1 cellular context compared by ENCODE assay signal in the genomic region with DNA sequence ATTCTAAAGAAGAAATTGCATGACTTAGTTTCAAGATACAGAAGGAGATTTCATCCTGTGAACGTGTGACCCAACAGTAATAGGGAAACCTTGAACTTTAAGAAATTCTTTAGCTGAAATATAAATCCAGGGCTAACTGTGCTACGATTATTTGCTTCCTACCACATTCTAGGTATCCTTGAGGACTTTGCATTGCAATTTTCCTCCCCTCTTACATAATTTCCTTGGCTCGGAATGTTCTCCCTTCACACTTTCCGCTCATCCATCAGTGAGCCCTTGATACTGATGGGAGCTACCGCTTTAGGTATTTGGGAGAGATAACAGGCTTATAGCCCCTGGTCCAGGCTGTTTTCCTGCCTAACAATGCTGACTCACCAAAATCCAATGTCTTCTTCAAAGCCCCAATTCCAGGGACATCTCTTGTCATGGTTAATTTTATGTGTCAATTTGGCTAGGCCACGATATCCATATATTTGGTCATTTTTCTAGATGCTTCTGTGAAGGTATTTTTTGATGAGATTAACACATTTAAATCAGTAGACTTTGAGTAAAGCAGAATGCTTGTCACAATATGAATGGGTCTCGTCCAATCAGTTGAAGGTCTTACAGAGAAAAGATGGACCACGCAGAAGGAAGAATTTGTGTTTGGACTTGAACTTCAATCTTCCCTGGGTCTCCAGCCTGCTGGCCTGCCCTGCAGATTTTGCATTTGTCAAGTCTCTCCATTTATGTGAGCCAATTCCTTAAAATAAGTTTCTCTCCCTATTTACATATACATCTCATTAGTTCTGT.
TF ChIP-seq lines count a peak whose summit lies in the region.

No MANE protein-coding gene starts in this region.

TF ChIP-seq in K562, 482 proteins besides CTCF, POLR2A, EP300 and RAD21 (continues in another document):
- TF ChIP-seq, protein P1, sequence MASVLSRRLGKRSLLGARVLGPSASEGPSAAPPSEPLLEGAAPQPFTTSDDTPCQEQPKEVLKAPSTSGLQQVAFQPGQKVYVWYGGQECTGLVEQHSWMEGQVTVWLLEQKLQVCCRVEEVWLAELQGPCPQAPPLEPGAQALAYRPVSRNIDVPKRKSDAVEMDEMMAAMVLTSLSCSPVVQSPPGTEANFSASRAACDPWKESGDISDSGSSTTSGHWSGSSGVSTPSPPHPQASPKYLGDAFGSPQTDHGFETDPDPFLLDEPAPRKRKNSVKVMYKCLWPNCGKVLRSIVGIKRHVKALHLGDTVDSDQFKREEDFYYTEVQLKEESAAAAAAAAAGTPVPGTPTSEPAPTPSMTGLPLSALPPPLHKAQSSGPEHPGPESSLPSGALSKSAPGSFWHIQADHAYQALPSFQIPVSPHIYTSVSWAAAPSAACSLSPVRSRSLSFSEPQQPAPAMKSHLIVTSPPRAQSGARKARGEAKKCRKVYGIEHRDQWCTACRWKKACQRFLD (CRISPR knock-in tag; IDR thresholded peaks at IDR 0.05), result no peak
- TF ChIP-seq CEBPZ (IDR thresholded peaks at IDR 0.05; ENCODE audit: borderline replicate concordance, low read depth, low read length) (no peak), ILF3 (IDR thresholded peaks at IDR 0.05; ENCODE audit: borderline replicate concordance) (no peak), DPF2 (IDR thresholded peaks at IDR 0.05) (no peak), IRF2 (CRISPR knock-in tag; IDR thresholded peaks at IDR 0.05) (no peak), ZNF518B (CRISPR knock-in tag; IDR thresholded peaks at IDR 0.05) (no peak), STAT5B (CRISPR knock-in tag; IDR thresholded peaks at IDR 0.05) (no peak), HDAC1 (IDR thresholded peaks at IDR 0.05) (no peak), ZNF830 (CRISPR knock-in tag; IDR thresholded peaks at IDR 0.05) (no peak), ZNF121 (CRISPR knock-in tag; conservative IDR thresholded peaks at IDR 0.05) (no peak), MAFK (IDR thresholded peaks at IDR 0.05; ENCODE audit: low read length) (peak; percentile 45; the same call in 1 of the 2 replicates), C11orf30 (IDR thresholded peaks at IDR 0.05; ENCODE audit: low read depth) (peak; percentile 75), SAFB2 (IDR thresholded peaks at IDR 0.05; ENCODE audit: borderline replicate concordance, low read depth, low read length, severe bottlenecking) (no peak), CBX2 (IDR thresholded peaks at IDR 0.05; ENCODE audit: insufficient read depth, low read length, poor library complexity, severe bottlenecking) (no peak), NR2F6 (CRISPR knock-in tag; IDR thresholded peaks at IDR 0.05) (no peak), NBN (IDR thresholded peaks at IDR 0.05; ENCODE audit: low read depth) (no peak), LCOR (CRISPR knock-in tag; IDR thresholded peaks at IDR 0.05) (no peak), MECOM (CRISPR knock-in tag; IDR thresholded peaks at IDR 0.05) (no peak), EZH2 (IDR thresholded peaks at IDR 0.05; ENCODE audit: borderline replicate concordance, low read depth, low read length) (no peak), ARHGAP35 (IDR thresholded peaks at IDR 0.05; ENCODE audit: partially characterized antibody) (no peak), ZNF316 (IDR thresholded peaks at IDR 0.05) (peak; percentile 79), ZNF324 (CRISPR knock-in tag; IDR thresholded peaks at IDR 0.05) (no peak), GABPA (tag; conservative IDR thresholded peaks at IDR 0.05; ENCODE audit: low read depth) (no peak), NCOA1 (IDR thresholded peaks at IDR 0.05; ENCODE audit: low read depth) (no peak), ATF4 (CRISPR knock-in tag; IDR thresholded peaks at IDR 0.05) (no peak), BRD4 (IDR thresholded peaks at IDR 0.05) (no peak), RBM17 (IDR thresholded peaks at IDR 0.05; ENCODE audit: borderline replicate concordance, low read depth, low read length) (no peak), TCF15 (CRISPR knock-in tag; IDR thresholded peaks at IDR 0.05) (no peak), SRSF9 (IDR thresholded peaks at IDR 0.05; ENCODE audit: borderline replicate concordance, low read depth, low read length) (no peak), GATAD2B (IDR thresholded peaks at IDR 0.05; ENCODE audit: borderline replicate concordance) (no peak), FIP1L1 (IDR thresholded peaks at IDR 0.05; ENCODE audit: low read depth, low read length, poor library complexity, severe bottlenecking) (no peak), MAFG (tag; conservative IDR thresholded peaks at IDR 0.05) (peak; percentile 79), ZNF124 (CRISPR knock-in tag; IDR thresholded peaks at IDR 0.05) (no peak)
- TF ChIP-seq, protein P2, sequence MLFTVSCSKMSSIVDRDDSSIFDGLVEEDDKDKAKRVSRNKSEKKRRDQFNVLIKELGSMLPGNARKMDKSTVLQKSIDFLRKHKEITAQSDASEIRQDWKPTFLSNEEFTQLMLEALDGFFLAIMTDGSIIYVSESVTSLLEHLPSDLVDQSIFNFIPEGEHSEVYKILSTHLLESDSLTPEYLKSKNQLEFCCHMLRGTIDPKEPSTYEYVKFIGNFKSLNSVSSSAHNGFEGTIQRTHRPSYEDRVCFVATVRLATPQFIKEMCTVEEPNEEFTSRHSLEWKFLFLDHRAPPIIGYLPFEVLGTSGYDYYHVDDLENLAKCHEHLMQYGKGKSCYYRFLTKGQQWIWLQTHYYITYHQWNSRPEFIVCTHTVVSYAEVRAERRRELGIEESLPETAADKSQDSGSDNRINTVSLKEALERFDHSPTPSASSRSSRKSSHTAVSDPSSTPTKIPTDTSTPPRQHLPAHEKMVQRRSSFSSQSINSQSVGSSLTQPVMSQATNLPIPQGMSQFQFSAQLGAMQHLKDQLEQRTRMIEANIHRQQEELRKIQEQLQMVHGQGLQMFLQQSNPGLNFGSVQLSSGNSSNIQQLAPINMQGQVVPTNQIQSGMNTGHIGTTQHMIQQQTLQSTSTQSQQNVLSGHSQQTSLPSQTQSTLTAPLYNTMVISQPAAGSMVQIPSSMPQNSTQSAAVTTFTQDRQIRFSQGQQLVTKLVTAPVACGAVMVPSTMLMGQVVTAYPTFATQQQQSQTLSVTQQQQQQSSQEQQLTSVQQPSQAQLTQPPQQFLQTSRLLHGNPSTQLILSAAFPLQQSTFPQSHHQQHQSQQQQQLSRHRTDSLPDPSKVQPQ (CRISPR knock-in tag; IDR thresholded peaks at IDR 0.05; ENCODE audit: borderline replicate concordance), result no peak
- TF ChIP-seq, protein P3, sequence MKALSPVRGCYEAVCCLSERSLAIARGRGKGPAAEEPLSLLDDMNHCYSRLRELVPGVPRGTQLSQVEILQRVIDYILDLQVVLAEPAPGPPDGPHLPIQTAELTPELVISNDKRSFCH (CRISPR knock-in tag; IDR thresholded peaks at IDR 0.05), result no peak
- TF ChIP-seq, protein P3 (tag; IDR thresholded peaks at IDR 0.05), result no peak
- TF ChIP-seq, protein P4, sequence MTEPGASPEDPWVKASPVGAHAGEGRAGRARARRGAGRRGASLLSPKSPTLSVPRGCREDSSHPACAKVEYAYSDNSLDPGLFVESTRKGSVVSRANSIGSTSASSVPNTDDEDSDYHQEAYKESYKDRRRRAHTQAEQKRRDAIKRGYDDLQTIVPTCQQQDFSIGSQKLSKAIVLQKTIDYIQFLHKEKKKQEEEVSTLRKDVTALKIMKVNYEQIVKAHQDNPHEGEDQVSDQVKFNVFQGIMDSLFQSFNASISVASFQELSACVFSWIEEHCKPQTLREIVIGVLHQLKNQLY (CRISPR knock-in tag; conservative IDR thresholded peaks at IDR 0.05), result no peak
- TF ChIP-seq, protein P5, sequence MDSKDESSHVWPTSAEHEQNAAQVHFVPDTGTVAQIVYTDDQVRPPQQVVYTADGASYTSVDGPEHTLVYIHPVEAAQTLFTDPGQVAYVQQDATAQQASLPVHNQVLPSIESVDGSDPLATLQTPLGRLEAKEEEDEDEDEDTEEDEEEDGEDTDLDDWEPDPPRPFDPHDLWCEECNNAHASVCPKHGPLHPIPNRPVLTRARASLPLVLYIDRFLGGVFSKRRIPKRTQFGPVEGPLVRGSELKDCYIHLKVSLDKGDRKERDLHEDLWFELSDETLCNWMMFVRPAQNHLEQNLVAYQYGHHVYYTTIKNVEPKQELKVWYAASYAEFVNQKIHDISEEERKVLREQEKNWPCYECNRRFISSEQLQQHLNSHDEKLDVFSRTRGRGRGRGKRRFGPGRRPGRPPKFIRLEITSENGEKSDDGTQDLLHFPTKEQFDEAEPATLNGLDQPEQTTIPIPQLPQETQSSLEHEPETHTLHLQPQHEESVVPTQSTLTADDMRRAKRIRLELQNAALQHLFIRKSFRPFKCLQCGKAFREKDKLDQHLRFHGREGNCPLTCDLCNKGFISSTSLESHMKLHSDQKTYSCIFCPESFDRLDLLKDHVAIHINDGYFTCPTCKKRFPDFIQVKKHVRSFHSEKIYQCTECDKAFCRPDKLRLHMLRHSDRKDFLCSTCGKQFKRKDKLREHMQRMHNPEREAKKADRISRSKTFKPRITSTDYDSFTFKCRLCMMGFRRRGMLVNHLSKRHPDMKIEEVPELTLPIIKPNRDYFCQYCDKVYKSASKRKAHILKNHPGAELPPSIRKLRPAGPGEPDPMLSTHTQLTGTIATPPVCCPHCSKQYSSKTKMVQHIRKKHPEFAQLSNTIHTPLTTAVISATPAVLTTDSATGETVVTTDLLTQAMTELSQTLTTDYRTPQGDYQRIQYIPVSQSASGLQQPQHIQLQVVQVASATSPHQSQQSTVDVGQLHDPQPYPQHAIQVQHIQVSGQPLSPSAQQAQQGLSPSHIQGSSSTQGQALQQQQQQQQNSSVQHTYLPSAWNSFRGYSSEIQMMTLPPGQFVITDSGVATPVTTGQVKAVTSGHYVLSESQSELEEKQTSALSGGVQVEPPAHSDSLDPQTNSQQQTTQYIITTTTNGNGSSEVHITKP (IDR thresholded peaks at IDR 0.05; ENCODE audit: partially characterized antibody), result no peak
- TF ChIP-seq, protein P6, sequence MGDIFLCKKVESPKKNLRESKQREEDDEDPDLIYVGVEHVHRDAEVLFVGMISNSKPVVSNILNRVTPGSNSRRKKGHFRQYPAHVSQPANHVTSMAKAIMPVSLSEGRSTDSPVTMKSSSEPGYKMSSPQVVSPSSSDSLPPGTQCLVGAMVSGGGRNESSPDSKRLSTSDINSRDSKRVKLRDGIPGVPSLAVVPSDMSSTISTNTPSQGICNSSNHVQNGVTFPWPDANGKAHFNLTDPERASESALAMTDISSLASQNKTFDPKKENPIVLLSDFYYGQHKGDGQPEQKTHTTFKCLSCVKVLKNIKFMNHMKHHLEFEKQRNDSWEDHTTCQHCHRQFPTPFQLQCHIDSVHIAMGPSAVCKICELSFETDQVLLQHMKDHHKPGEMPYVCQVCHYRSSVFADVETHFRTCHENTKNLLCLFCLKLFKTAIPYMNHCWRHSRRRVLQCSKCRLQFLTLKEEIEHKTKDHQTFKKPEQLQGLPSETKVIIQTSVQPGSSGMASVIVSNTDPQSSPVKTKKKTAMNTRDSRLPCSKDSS (IDR thresholded peaks at IDR 0.05; ENCODE audit: low read depth, partially characterized antibody), result no peak
